1 cellular context compared by ENCODE assay signal in genomic region chr6:23705691-23706090, GRCh38.
TF ChIP-seq lines count a peak whose summit lies in the region.

No MANE protein-coding gene starts in this region.

TF ChIP-seq in SK-N-SH, 30 proteins besides CTCF, POLR2A, EP300 and RAD21 (continued from another document):
- TF ChIP-seq REST (IDR thresholded peaks at IDR 0.05; ENCODE audit: low read depth, low read length) (no peak), FOXM1 (IDR thresholded peaks at IDR 0.05; ENCODE audit: low read depth) (no peak), TCF12 (IDR thresholded peaks at IDR 0.05) (no peak), EZH2phosphoT487 (IDR thresholded peaks at IDR 0.05; ENCODE audit: borderline replicate concordance, low read depth) (no peak), RXRA (IDR thresholded peaks at IDR 0.05; ENCODE audit: borderline replicate concordance, low read depth) (no peak), NRF1 (IDR thresholded peaks at IDR 0.05; ENCODE audit: low read depth, low read length) (no peak), JUND (IDR thresholded peaks at IDR 0.05) (no peak)
